ENCODE assay signal across 9 cellular contexts in the genomic region with DNA sequence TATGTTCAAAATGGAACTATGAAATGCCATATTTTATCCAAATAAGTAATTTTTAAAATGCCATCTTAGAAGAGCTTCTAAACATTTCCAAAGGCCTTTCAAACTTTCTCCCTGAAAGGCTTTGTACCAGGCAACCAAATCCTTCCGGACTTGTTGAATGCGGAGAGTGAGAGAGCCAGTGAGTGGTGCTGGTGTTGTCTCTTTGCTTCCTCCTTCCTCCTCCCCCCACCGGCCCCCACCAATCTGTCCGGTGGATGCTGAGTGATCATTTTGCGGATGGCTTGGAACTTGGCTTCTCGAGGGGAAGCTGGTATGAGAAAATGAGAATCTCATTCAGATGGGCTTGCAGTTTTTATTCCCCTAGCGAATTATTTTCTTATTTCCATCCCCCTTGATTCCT.
DNase-seq lines count a peak whose midpoint lies in the region; FAIRE-seq and TF ChIP-seq lines count a peak whose summit lies in the region.
"Had no signal": no experiment of that assay in that cellular context is flagged by ENCODE, and none has a peak within 500 bp of the region (broad histone marks: within the 10 kb centered on the region; RNA-seq: fewer than 3 reads in every experiment).

No MANE protein-coding gene starts in this region.

- H3K4me3 ChIP-seq in fibroblast of mammary gland (ENCODE audit: control insufficient read depth, low read depth, low read length) = no peak overlapping the region

- no peak for TF ChIP-seq POLR2A in GM12892 (IDR thresholded peaks at IDR 0.05; ENCODE audit: low read depth, low read length)

- TF ChIP-seq CTCF in fibroblast of mammary gland (conservative IDR thresholded peaks at IDR 0.05; ENCODE audit: control insufficient read depth, insufficient read depth, low read depth, low read length) = no peak

- FAIRE-seq in GM12892 (lab: Jason Lieb, UNC) = no peak

- DNase-seq in EL (peak; percentile 18), RPMI7951 (ENCODE audit: low read depth) (peak; percentile 98), fibroblast of mammary gland (ENCODE audit: low read depth) (peak; percentile 25), retina (peak; percentile 81), NCI-H226 (no peak), DMS114 treated with DMSO at 0.1 percent for 48 hours (lab: John Stamatoyannopoulos, UW; ENCODE audit: unreplicated experiment) (no peak), GM12892 (ENCODE audit: insufficient read length) (no peak)
- no peak for DNase-seq in stimulated activated CD4-positive, alpha-beta T cell treated with anti-CD3 and anti-CD28 coated beads, Interleukin-4, amount 100 ng/mL, for 4 hours
- DNase-seq: stimulated activated CD4-positive, alpha-beta T cell treated with anti-CD3 and anti-CD28 coated beads, Interleukin-4, amount 100 ng/mL, for 24 hours had no signal

Comparison
In these comparisons a context has a peak if more than half of its experiments do, and no peak if none do; other contexts are left out.
1. DNase-seq: peak in EL (single experiment), RPMI7951 (single experiment), fibroblast of mammary gland (single experiment) and retina (single experiment); none in NCI-H226 (single experiment), DMS114 treated with DMSO at 0.1 percent for 48 hours (single experiment), stimulated activated CD4-positive, alpha-beta T cell treated with anti-CD3 and anti-CD28 coated beads, Interleukin-4, amount 100 ng/mL, for 4 hours (0 of 2) and GM12892 (single experiment).